Comparison of ENCODE assay signal across 9 cellular contexts in the genomic region with DNA sequence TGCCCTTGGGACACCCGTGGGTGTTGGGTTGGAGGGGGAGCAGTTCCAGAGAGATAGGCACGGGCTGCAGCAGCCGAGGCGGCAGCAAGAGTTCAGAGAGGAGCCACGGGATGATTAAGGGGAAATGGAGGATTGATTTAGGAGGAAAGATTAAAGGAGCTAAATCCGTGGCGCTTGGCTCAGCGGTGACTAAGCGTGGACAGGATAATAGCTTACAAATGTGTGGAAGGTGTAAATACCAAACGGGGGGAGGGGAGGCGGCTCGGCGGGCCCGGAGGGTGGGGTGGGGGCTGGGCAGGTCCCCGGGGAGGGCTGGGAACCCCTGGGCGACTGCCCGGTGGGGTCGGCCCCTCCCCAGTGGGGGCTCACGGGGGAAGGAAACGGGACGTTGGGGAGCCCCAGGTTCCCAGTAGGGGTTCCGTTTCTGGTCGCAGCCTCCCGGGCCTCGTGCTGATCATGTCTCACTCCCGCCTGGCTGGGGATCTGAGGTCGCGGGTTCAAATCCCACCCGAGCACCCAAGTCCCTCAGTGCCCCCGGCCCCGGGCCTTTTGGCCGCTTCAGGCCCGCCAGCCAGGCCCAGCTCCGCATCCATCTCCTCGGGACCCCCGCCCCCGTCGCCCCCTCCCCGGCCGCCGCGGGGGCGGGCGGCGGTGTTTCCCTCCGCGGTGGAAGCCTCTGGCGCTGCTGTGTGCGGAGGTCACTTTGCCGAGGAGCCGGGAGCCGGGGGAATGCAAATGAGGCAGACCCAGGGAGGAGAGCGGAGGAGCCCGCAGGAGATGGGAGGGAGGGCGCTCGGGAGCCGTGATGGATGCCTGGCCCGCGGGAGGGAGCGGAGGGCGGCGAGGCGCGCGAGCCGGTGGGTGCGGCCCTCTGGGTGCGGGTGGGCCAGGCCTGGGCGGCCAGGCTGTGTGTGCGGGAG. TPM values are rescaled to one million over a fixed set of nuclear protein-coding genes. Genes with fewer than 3 reads are reported as not detected.
DNase-seq lines count a peak whose midpoint lies in the region; ATAC-seq, FAIRE-seq and TF ChIP-seq lines count a peak whose summit lies in the region.
"Had no signal": no experiment of that assay in that cellular context is flagged by ENCODE, and none has a peak within 500 bp of the region (broad histone marks: within the 10 kb centered on the region; RNA-seq: fewer than 3 reads in every experiment).

No MANE protein-coding gene starts in this region.

- DNase-seq in AG04450 (ENCODE audit: low read depth, low spot score) (no peak), HPDE6-E6E7 (ENCODE audit: extremely low spot score) (peak; percentile 49), bronchial epithelial cell (ENCODE audit: low read depth) (peak; percentile 72), memory B cell (ENCODE audit: low spot score in 2 of 2) (no peak)

- H3K27me3 ChIP-seq in AG04450 (ENCODE audit: control insufficient read depth, insufficient read depth, low read length) (peaks cover 20% of the 10 kb centered on the region), bronchial epithelial cell (ENCODE audit: control insufficient read depth, insufficient read depth, low read length) (peaks cover 32% of the 10 kb centered on the region)

- peak overlapping the region; percentile 33 for H3K4me3 Mint-ChIP-seq in memory B cell

- ATAC-seq in memory B cell (ENCODE audit: low read depth) (peak; percentile 12), HG03520 (IDR thresholded peaks at IDR 0.05; ENCODE audit: unreplicated experiment) (no peak), GM21723 (IDR thresholded peaks at IDR 0.05; ENCODE audit: unreplicated experiment) (no peak), HG03097 (IDR thresholded peaks at IDR 0.05; ENCODE audit: low FRiP score, unreplicated experiment) (no peak), GM21515 (IDR thresholded peaks at IDR 0.05; ENCODE audit: unreplicated experiment) (no peak)

- H3K9me3 Mint-ChIP-seq in memory B cell, result no peaks in the 10 kb centered on the region

- 0 out of 2 replicates have a peak overlapping the region, but pooled peaks have one; percentile 13 for H3K4me3 ChIP-seq in AG04450 (ENCODE audit: low read depth, low read length)
- no peak overlapping the region for H3K4me3 ChIP-seq in bronchial epithelial cell (ENCODE audit: low read depth, low read length)

- H3K4me1 Mint-ChIP-seq in memory B cell, result peaks cover 11% of the 10 kb centered on the region

- H3K27ac Mint-ChIP-seq in memory B cell, result no peak overlapping the region

- H3K36me3 ChIP-seq in bronchial epithelial cell (ENCODE audit: control insufficient read depth, insufficient read depth, low read length), result no peaks in the 10 kb centered on the region
- H3K36me3 ChIP-seq: neutrophil had no signal

- H3K36me3 Mint-ChIP-seq in memory B cell, result no peaks in the 10 kb centered on the region

- POLR2A ChIA-PET in AG04450 (lab: Yijun Ruan, JAX), result interaction anchor here (0.9 to 1.0 kb wide), 2 partner anchors 12 to 24 kb away, joined by 4 to 6 read pairs; a partner anchor contains a TSS

- CTCF ChIA-PET in AG04450 (lab: Charles Lee), result interaction anchor here (0.6 to 9.9 kb wide), 16 partner anchors 9 to 212 kb away, joined by 3 to 270 read pairs (median 10); a partner anchor contains a TSS

- TF ChIP-seq CTCF in AG04450 (IDR thresholded peaks at IDR 0.05; ENCODE audit: low read depth, low read length), result no peak
- TF ChIP-seq CTCF in bronchial epithelial cell (IDR thresholded peaks at IDR 0.05; ENCODE audit: insufficient read depth, low read length, severe bottlenecking), result no peak

- peaks cover 50% of the 10 kb centered on the region for H3K27me3 Mint-ChIP-seq in memory B cell

- H3K9me3 ChIP-seq in AG04450 (ENCODE audit: control insufficient read depth, insufficient read depth, low read length), result no peaks in the 10 kb centered on the region
- H3K9me3 ChIP-seq: neutrophil had no signal

- H3K27ac ChIP-seq in AG04450 (ENCODE audit: low read depth, low read length), result peak overlapping the region; percentile 47
- H3K27ac ChIP-seq: neutrophil had no signal

- FAIRE-seq in bronchial epithelial cell (lab: Jason Lieb, UNC), result no peak

RNA-seq across cellular contexts. Expression of a gene that starts 8.1 kb away (rescaled TPM):
- not detected in 2 replicates for polyA plus RNA-seq in AG04450 (2011; rRNA removed)
- not detected in 2 replicates for polyA minus RNA-seq in AG04450 (2011; rRNA and poly(A)+ RNA removed)
- total RNA-seq in bronchial epithelial cell, result under 0.01 and 0.53 TPM in 2 replicates

RNA-seq across cellular contexts. Expression of a gene that starts 21.2 kb away (rescaled TPM):
- polyA plus RNA-seq in AG04450 (2011; rRNA removed), result 24.4 and 37.2 TPM in 2 replicates
- polyA minus RNA-seq in AG04450 (2011; rRNA and poly(A)+ RNA removed), result 11.5 and 12.1 TPM in 2 replicates
- total RNA-seq in bronchial epithelial cell, result 52.7 and 85.5 TPM in 2 replicates

RNA-seq across cellular contexts. Expression of a gene that starts 21.5 kb away (rescaled TPM):
- polyA plus RNA-seq in AG04450 (2011; rRNA removed), result 0.83 and 1.2 TPM in 2 replicates
- 0.13 and 0.60 TPM in 2 replicates for polyA minus RNA-seq in AG04450 (2011; rRNA and poly(A)+ RNA removed)
- total RNA-seq in bronchial epithelial cell, result under 0.01 and 0.13 TPM in 2 replicates

RNA-seq across cellular contexts. Expression of a gene that starts 23.7 kb away (rescaled TPM):
- polyA plus RNA-seq in AG04450 (2011; rRNA removed), result 90.1 and 97.7 TPM in 2 replicates
- 90.6 and 98.6 TPM in 2 replicates for polyA minus RNA-seq in AG04450 (2011; rRNA and poly(A)+ RNA removed)
- 40.3 and 49.0 TPM in 2 replicates for total RNA-seq in bronchial epithelial cell

RNA-seq across cellular contexts. Expression of a gene that starts 49.0 kb away (rescaled TPM):
- polyA plus RNA-seq in AG04450 (2011; rRNA removed), result 35.5 and 46.8 TPM in 2 replicates
- polyA minus RNA-seq in AG04450 (2011; rRNA and poly(A)+ RNA removed), result 58.9 and 74.4 TPM in 2 replicates
- 9.2 and 15.2 TPM in 2 replicates for total RNA-seq in bronchial epithelial cell

Comparison
In these comparisons a context has a peak if more than half of its experiments do, and no peak if none do; other contexts are left out.
1. DNase-seq: peak in HPDE6-E6E7 (single experiment) and bronchial epithelial cell (single experiment); none in AG04450 (single experiment) and memory B cell (0 of 2).